ENCODE assay signal across 19 cellular contexts in genomic region chr13:49441846-49442245, GRCh38. TPM values are rescaled to one million over a fixed set of nuclear protein-coding genes. Genes with fewer than 3 reads are reported as not detected.
DNase-seq lines count a peak whose midpoint lies in the region; ATAC-seq and TF ChIP-seq lines count a peak whose summit lies in the region.
"Had no signal": no experiment of that assay in that cellular context is flagged by ENCODE, and none has a peak within 500 bp of the region (broad histone marks: within the 10 kb centered on the region; RNA-seq: fewer than 3 reads in every experiment).

No MANE protein-coding gene starts in this region.

- no peak for DNase-seq in natural killer cell treated with Interleukin-12 subunit alpha and Interleukin-12 subunit beta and Interleukin-15 and Interleukin-18, amount 100 ng/mL, for 72 hours (ENCODE audit: low spot score)
- no peak for DNase-seq in natural killer cell
- DNase-seq in T-helper 17 cell: no peak
- DNase-seq in dermis blood vessel endothelial cell: peak; percentile 31
- no peak for DNase-seq in type B pancreatic cell (ENCODE audit: extremely low spot score, unreplicated experiment)
- DNase-seq in stimulated activated CD4-positive, alpha-beta T cell treated with anti-CD3 and anti-CD28 coated beads, Interleukin-12 subunit alpha, Interleukin-12 subunit beta, amount 100 ng/mL, for 4 hours: no peak
- DNase-seq in mesenteric fat pad (ENCODE audit: low spot score): no peak
- DNase-seq: activated naive CD4-positive, alpha-beta T cell treated with Interleukin-2 at 50 U/mL for 16 hours; head of caudate nucleus; NCI-H1048; NCI-H2107; NCI-H774; ovary; SIG-M5; WERI-Rb-1 had no signal

- peak overlapping the region; percentile 58 for H3K4me3 Mint-ChIP-seq in natural killer cell treated with Interleukin-12 subunit alpha and Interleukin-12 subunit beta and Interleukin-15 and Interleukin-18, amount 100 ng/mL, for 72 hours
- no peak overlapping the region for H3K4me3 Mint-ChIP-seq in natural killer cell
- H3K4me3 Mint-ChIP-seq in T-helper 17 cell: peak overlapping the region; percentile 47
- H3K4me3 Mint-ChIP-seq in type B pancreatic cell: peak overlapping the region; percentile 61

- H3K4me1 Mint-ChIP-seq in natural killer cell treated with Interleukin-12 subunit alpha and Interleukin-12 subunit beta and Interleukin-15 and Interleukin-18, amount 100 ng/mL, for 72 hours (ENCODE audit: low read depth in 2 of 2): peaks cover 28 to 29% of the 10 kb centered on the region in 2 donors
- H3K4me1 Mint-ChIP-seq in natural killer cell (peaks cover 34 to 39% of the 10 kb centered on the region in 2 donors), T-helper 17 cell (peaks cover 14% of the 10 kb centered on the region), type B pancreatic cell (ENCODE audit: unreplicated experiment) (peaks cover 12% of the 10 kb centered on the region)

- H3K27me3 Mint-ChIP-seq in natural killer cell treated with Interleukin-12 subunit alpha and Interleukin-12 subunit beta and Interleukin-15 and Interleukin-18, amount 100 ng/mL, for 72 hours: no peaks in the 10 kb centered on the region
- H3K27me3 Mint-ChIP-seq in natural killer cell (ENCODE audit: low read depth in 2 of 2) (no peaks in the 10 kb centered on the region), T-helper 17 cell (no peaks in the 10 kb centered on the region), type B pancreatic cell (no peaks in the 10 kb centered on the region)

- intact Hi-C loops in natural killer cell (cut with micrococcal nuclease): loop anchor here (2.0 to 10.0 kb wide), 5 partner anchors 140 to 983 kb away; partner anchors contain the start of genes CDADC1 and FNDC3A

- no peak for ATAC-seq in natural killer cell treated with Interleukin-12 subunit alpha and Interleukin-12 subunit beta and Interleukin-15 and Interleukin-18, amount 100 ng/mL, for 72 hours
- ATAC-seq in natural killer cell: no peak
- no peak for ATAC-seq in T-helper 17 cell
- no peak for ATAC-seq in HG03196 (IDR thresholded peaks at IDR 0.05; ENCODE audit: unreplicated experiment)
- ATAC-seq: HCT116, K562 had no signal

- no peaks in the 10 kb centered on the region for H3K9me3 ChIP-seq in T-helper 17 cell (ENCODE audit: control insufficient read depth, low read length, poor library complexity, severe bottlenecking)
- H3K9me3 ChIP-seq: breast epithelium, ovary had no signal

- TF ChIP-seq CTCF in natural killer cell (IDR thresholded peaks at IDR 0.05): no peak
- TF ChIP-seq CTCF in type B pancreatic cell (conservative IDR thresholded peaks at IDR 0.05): no peak

- H3K36me3 Mint-ChIP-seq in natural killer cell treated with Interleukin-12 subunit alpha and Interleukin-12 subunit beta and Interleukin-15 and Interleukin-18, amount 100 ng/mL, for 72 hours: no peaks in the 10 kb centered on the region
- no peaks in the 10 kb centered on the region for H3K36me3 Mint-ChIP-seq in natural killer cell
- no peaks in the 10 kb centered on the region for H3K36me3 Mint-ChIP-seq in T-helper 17 cell (ENCODE audit: low read depth)
- H3K36me3 Mint-ChIP-seq in type B pancreatic cell: no peaks in the 10 kb centered on the region

- H3K9me3 Mint-ChIP-seq in natural killer cell treated with Interleukin-12 subunit alpha and Interleukin-12 subunit beta and Interleukin-15 and Interleukin-18, amount 100 ng/mL, for 72 hours: no peaks in the 10 kb centered on the region
- H3K9me3 Mint-ChIP-seq in natural killer cell: no peaks in the 10 kb centered on the region
- H3K9me3 Mint-ChIP-seq in type B pancreatic cell: no peaks in the 10 kb centered on the region

- H3K27ac Mint-ChIP-seq in natural killer cell treated with Interleukin-12 subunit alpha and Interleukin-12 subunit beta and Interleukin-15 and Interleukin-18, amount 100 ng/mL, for 72 hours: peak overlapping the region; percentile 54 to 91
- H3K27ac Mint-ChIP-seq in natural killer cell (peak overlapping the region in 1 of 2 donors; percentile 96), T-helper 17 cell (no peak overlapping the region), type B pancreatic cell (no peak overlapping the region)

RNA-seq across cellular contexts. Expression of gene CAB39L, which starts 2.0 kb away (rescaled TPM):
- 1 to 10 TPM; 6.4 to 8.1 TPM for total RNA-seq in natural killer cell treated with Interleukin-12 subunit alpha and Interleukin-12 subunit beta and Interleukin-15 and Interleukin-18, amount 100 ng/mL, for 72 hours
- total RNA-seq in natural killer cell: 1 to 10 TPM; 4.4 to 6.5 (median 6.0) TPM
- 1 to 10 TPM; 3.4 to 5.9 TPM for total RNA-seq in T-helper 17 cell
- 8.3 and 8.7 TPM in 2 replicates for total RNA-seq in dermis blood vessel endothelial cell
- total RNA-seq in type B pancreatic cell (ENCODE audit: low replicate concordance): 11.4 and 18.1 TPM in 2 replicates
- total RNA-seq in mesenteric fat pad: 9.3 TPM

RNA-seq across cellular contexts. Expression of gene SETDB2, which starts 2.2 kb away (rescaled TPM):
- 10 to 100 TPM in 1 of 2 donors, 1 to 10 TPM in 1; 9.8 to 14.0 TPM for total RNA-seq in natural killer cell treated with Interleukin-12 subunit alpha and Interleukin-12 subunit beta and Interleukin-15 and Interleukin-18, amount 100 ng/mL, for 72 hours
- 10 to 100 TPM; 15.8 to 17.4 (median 16.4) TPM for total RNA-seq in natural killer cell
- total RNA-seq in T-helper 17 cell: 10 to 100 TPM; 15.9 to 17.9 TPM
- total RNA-seq in dermis blood vessel endothelial cell: 9.9 and 10.7 TPM in 2 replicates
- 8.2 and 11.8 TPM in 2 replicates for total RNA-seq in type B pancreatic cell (ENCODE audit: low replicate concordance)
- total RNA-seq in mesenteric fat pad: 8.1 TPM

RNA-seq across cellular contexts. Expression of gene PHF11, which starts 53.9 kb away (rescaled TPM):
- 10 to 100 TPM; 58.2 to 78.2 TPM for total RNA-seq in natural killer cell treated with Interleukin-12 subunit alpha and Interleukin-12 subunit beta and Interleukin-15 and Interleukin-18, amount 100 ng/mL, for 72 hours
- total RNA-seq in natural killer cell (100 to 1,000 TPM in 2 of 3 donors, 10 to 100 TPM in 1; 89.0 to 113 (median 111) TPM), T-helper 17 cell (100 to 1,000 TPM; 104 to 119 TPM), dermis blood vessel endothelial cell (11.1 and 13.7 TPM in 2 replicates), type B pancreatic cell (ENCODE audit: low replicate concordance) (18.9 and 20.7 TPM in 2 replicates), mesenteric fat pad (52.4 TPM)

Comparison
In these comparisons a context has a peak if more than half of its experiments do, and no peak if none do; other contexts are left out.
1. H3K27ac Mint-ChIP-seq: peak in natural killer cell treated with Interleukin-12 subunit alpha and Interleukin-12 subunit beta and Interleukin-15 and Interleukin-18, amount 100 ng/mL, for 72 hours (2 of 2); none in T-helper 17 cell (single experiment) and type B pancreatic cell (single experiment).